ENCODE assay signal across 1 cellular context in the genomic region with DNA sequence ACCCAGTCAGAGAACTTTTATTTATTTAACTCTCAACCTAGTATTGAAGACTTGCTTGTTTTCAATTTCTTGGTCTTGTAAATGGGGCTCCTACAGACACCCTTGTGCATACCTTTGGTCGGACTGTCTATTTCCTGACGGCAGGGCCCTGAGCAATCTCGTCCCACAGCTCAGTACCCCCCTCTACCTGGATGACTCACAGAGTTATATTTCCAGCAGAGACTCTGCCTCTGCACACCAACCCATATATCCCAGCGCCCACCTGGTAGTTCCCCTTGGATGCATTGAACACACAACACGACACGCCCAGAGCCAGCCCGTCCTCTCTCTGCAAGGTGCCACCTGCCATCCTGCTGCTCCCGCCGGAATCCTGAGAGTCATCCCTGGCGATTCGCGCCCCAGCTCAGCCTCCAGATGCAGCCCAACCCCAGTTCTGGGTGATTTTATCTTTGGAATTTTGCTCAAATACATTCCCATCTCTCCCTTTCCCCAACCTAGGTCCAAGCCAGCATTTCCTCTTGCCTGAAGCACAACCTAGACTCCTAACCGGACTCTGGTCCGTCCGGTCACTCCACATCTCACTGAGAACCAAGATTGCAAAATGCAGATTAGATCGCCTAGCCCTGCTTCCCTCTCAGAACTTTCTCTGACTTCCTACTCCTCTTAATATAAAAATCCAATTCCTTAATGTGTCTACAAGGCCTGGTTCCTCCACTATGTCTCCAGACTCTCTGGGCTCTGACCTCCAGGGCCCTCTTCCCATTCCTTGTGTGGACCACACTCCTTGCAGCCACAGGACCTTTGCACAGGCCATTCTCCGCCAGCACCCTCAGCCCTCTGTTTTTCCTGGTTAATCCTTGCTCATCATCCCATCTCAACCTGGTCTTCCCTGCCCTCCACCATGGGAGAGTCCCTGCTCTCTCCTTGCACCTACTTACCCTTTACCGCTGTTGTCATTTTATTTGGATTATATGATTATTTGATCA.
TF ChIP-seq lines count a peak whose summit lies in the region.

No MANE protein-coding gene starts in this region.

TF ChIP-seq in H1, 55 proteins besides CTCF, POLR2A, EP300 and RAD21 (continued from another document):
- TF ChIP-seq KDM5A (IDR thresholded peaks at IDR 0.05; ENCODE audit: low read length) (no peak), TCF12 (IDR thresholded peaks at IDR 0.05; ENCODE audit: low read depth, low read length) (no peak), CEBPB (IDR thresholded peaks at IDR 0.05; ENCODE audit: low read depth, low read length) (no peak), KDM1A (IDR thresholded peaks at IDR 0.05; ENCODE audit: borderline replicate concordance, low read length) (peak; percentile 79; the same call in 1 of the 2 replicates), EZH2 (IDR thresholded peaks at IDR 0.05; ENCODE audit: low read depth, low read length, severe bottlenecking) (no peak)
